18 cellular contexts compared by ENCODE assay signal in genomic region chr18:7464245-7464966, GRCh38.
"Had no signal": no experiment of that assay in that cellular context is flagged by ENCODE, and none has a peak within 500 bp of the region (broad histone marks: within the 10 kb centered on the region; RNA-seq: fewer than 3 reads in every experiment).

No MANE protein-coding gene starts in this region.

- H3K9ac ChIP-seq: neural progenitor cell had no signal

- H3K4me3 ChIP-seq: ascending aorta, lung, neural progenitor cell, pancreas, SK-N-MC, skin epidermis, testis had no signal

- DNase-seq: activated CD4-positive, alpha-beta memory T cell treated with anti-CD3 and anti-CD28 coated beads for 36 hours; activated CD8-positive, alpha-beta memory T cell treated with anti-CD3 and anti-CD28 coated beads, Interleukin-2, amount 10 ng/mL, durations not matched to agents 7 days and 5 days; activated naive CD4-positive, alpha-beta T cell treated with anti-CD3 and anti-CD28 coated beads, Interleukin-2, amount 10 ng/mL, durations not matched to agents 7 days and 5 days; activated T-cell treated with anti-CD3 and anti-CD28 coated beads, Interleukin-2, amount 50 U/mL, for 1 hour; hippocampal formation; kidney; midbrain; pancreas; stimulated activated CD4-positive, alpha-beta T cell treated with anti-CD3 and anti-CD28 coated beads, Interleukin-4, amount 100 ng/mL, for 4 hours; stimulated activated CD8-positive, alpha-beta memory T cell treated with anti-CD3 and anti-CD28 coated beads, Interleukin-4, amount 100 ng/mL, for 48 hours; T1000; testis had no signal

- H2AFZ ChIP-seq: neural progenitor cell had no signal

- H3K36me3 ChIP-seq: ascending aorta, neural progenitor cell, pancreas had no signal

- H3K27me3 ChIP-seq: ascending aorta, neural progenitor cell, pancreas, testis had no signal

- H3K27ac ChIP-seq: ascending aorta, epithelial cell of prostate, neural progenitor cell, pancreas, SK-N-MC, skin epidermis, testis had no signal

- ATAC-seq: activated CD8-positive, alpha-beta memory T cell treated with anti-CD3 and anti-CD28 coated beads, Interleukin-2, amount 10 ng/mL, durations not matched to agents 7 days and 5 days; pancreas had no signal

- H3K4me2 ChIP-seq: neural progenitor cell had no signal

- H3K9me3 ChIP-seq: ascending aorta, pancreas, testis had no signal

- H3K4me1 ChIP-seq: pancreas had no signal
